Comparison of ENCODE assay signal across 8 cellular contexts in the genomic region with DNA sequence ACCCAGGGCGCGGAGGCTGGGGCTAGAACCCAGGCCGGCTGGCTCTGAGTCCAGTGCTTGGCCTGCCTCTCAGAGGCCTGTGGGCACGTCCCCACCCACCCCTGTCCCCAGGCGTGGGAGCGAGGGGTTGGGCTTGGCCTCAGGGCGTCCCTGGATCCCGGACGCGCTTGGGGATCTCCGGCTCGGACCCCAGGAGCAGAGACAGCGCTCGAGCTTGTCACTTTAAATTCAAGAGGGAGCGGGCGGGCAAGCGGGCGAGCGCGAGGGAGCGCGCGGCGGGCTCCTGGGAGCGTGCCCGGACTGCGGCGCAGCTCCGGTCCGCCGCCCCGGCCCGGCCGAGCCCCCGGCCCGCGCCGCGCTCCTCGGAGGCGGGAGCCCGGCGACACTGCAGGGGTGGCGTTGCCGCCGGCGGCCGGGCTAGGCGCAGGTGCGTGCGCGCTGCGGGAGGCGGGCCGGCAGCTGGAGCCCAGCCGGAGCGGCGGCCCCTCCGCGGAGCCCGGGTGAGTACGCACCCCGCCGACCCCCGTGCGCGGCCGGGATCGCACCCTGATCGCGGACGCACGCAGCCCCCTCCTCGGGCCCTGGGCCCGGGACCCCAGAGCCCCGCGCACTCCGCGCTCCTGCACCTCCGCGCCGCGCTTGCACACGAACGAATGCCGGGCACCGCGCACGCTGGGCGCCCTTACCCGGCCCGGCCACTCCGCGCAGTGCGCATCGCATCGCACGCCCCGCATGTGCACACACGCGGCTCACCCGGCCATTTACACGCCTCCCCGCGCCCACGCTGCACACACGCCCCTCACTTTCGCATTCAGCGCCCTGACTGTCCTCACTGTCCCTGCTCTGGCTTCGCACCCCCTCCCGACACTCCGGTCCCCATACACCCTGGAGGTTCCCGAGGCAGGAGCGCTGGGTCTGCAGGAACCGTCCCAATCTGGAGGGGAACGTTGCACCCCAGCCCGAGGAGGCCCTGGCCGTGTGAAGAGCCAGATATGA. TPM values are rescaled to one million over a fixed set of nuclear protein-coding genes. Genes with fewer than 3 reads are reported as not detected.
A peak's percentile ranks its signal among the peaks of the same experiment; 100 is the strongest.
DNase-seq lines count a peak whose midpoint lies in the region; ATAC-seq lines count a peak whose summit lies in the region.

A gene with protein sequence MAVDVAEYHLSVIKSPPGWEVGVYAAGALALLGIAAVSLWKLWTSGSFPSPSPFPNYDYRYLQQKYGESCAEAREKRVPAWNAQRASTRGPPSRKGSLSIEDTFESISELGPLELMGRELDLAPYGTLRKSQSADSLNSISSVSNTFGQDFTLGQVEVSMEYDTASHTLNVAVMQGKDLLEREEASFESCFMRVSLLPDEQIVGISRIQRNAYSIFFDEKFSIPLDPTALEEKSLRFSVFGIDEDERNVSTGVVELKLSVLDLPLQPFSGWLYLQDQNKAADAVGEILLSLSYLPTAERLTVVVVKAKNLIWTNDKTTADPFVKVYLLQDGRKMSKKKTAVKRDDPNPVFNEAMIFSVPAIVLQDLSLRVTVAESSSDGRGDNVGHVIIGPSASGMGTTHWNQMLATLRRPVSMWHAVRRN (plus strand): TSS at position 174 of the 996 bp plus-strand sequence. CDS start 7,011 bp downstream, outside the sequence.

- ATAC-seq in aorta (ENCODE audit: low FRiP score) (no peak), HG02852 (IDR thresholded peaks at IDR 0.05; ENCODE audit: unreplicated experiment) (no peak)

- DNase-seq in CD8-positive, alpha-beta memory T cell, result peak in 1 of 5 donors; percentile 12
- DNase-seq in NT2/D1 (ENCODE audit: low read depth, low spot score), result no peak
- DNase-seq in midbrain (lab: John Stamatoyannopoulos, UW), result peak; percentile 5
- no peak for DNase-seq in aorta
- no peak for DNase-seq in foreskin melanocyte
- no peak for DNase-seq in glomerular visceral epithelial cell (ENCODE audit: extremely low spot score)

- no peaks in the 10 kb centered on the region for H3K9me3 Mint-ChIP-seq in CD8-positive, alpha-beta memory T cell
- H3K9me3 Mint-ChIP-seq in dendritic cell treated with granulocyte-macrophage colony-stimulating factor and Interleukin-4, amounts not matched to agents 40 ng/mL and 50 ng/mL, for 4 days, result no peaks in the 10 kb centered on the region

- H3K4me1 Mint-ChIP-seq in CD8-positive, alpha-beta memory T cell, result peaks cover 27 to 37% (median 30%) of the 10 kb centered on the region in 3 donors
- peaks cover 10% of the 10 kb centered on the region for H3K4me1 Mint-ChIP-seq in dendritic cell treated with granulocyte-macrophage colony-stimulating factor and Interleukin-4, amounts not matched to agents 40 ng/mL and 50 ng/mL, for 4 days (ENCODE audit: low read depth)

- peaks cover 18% of the 10 kb centered on the region for H3K27me3 ChIP-seq in CD8-positive, alpha-beta memory T cell (ENCODE audit: insufficient read depth, low read length, poor library complexity, severe bottlenecking)
- peaks cover 44% of the 10 kb centered on the region for H3K27me3 ChIP-seq in NT2/D1 (ENCODE audit: insufficient read depth, insufficient read length)
- no peaks in the 10 kb centered on the region for H3K27me3 ChIP-seq in aorta (ENCODE audit: control insufficient read depth in 1 of 2, insufficient read depth in 2 of 2, low read length in 1 of 2)

- POLR2A ChIA-PET in CD8-positive, alpha-beta memory T cell (lab: Charles Lee), result no interaction called here

- H3K4me3 ChIP-seq in CD8-positive, alpha-beta memory T cell (ENCODE audit: low read length), result peak within 1 kb of the TSS; percentile 11
- H3K4me3 ChIP-seq in NT2/D1 (ENCODE audit: insufficient read length, low read depth) (peak within 1 kb of the TSS; percentile 53), aorta (ENCODE audit: low read length in 2 of 2) (peak within 1 kb of the TSS; percentile 65 to 69)

- CTCF ChIA-PET in CD8-positive, alpha-beta memory T cell (lab: Charles Lee), result no interaction called here

- H3K36me3 Mint-ChIP-seq in CD8-positive, alpha-beta memory T cell, result no peaks in the 10 kb centered on the region
- no peaks in the 10 kb centered on the region for H3K36me3 Mint-ChIP-seq in dendritic cell treated with granulocyte-macrophage colony-stimulating factor and Interleukin-4, amounts not matched to agents 40 ng/mL and 50 ng/mL, for 4 days (ENCODE audit: low read depth)

- peaks cover 30 to 35% of the 10 kb centered on the region in 2 donors for H3K27me3 Mint-ChIP-seq in CD8-positive, alpha-beta memory T cell
- H3K27me3 Mint-ChIP-seq in dendritic cell treated with granulocyte-macrophage colony-stimulating factor and Interleukin-4, amounts not matched to agents 40 ng/mL and 50 ng/mL, for 4 days, result peaks cover 91% of the 10 kb centered on the region

- no peaks in the 10 kb centered on the region for H3K9me3 ChIP-seq in CD8-positive, alpha-beta memory T cell (ENCODE audit: low read length)
- H3K9me3 ChIP-seq in NT2/D1 (ENCODE audit: insufficient read depth, low read length) (no peaks in the 10 kb centered on the region), aorta (ENCODE audit: control insufficient read depth, low read length) (no peaks in the 10 kb centered on the region)

- peak within 1 kb of the TSS in 2 of 8 donors; percentile 23 to 71 for H3K27ac Mint-ChIP-seq in CD8-positive, alpha-beta memory T cell
- no peak within 1 kb of the TSS for H3K27ac Mint-ChIP-seq in dendritic cell treated with granulocyte-macrophage colony-stimulating factor and Interleukin-4, amounts not matched to agents 40 ng/mL and 50 ng/mL, for 4 days

- intact Hi-C loops in dendritic cell treated with granulocyte-macrophage colony-stimulating factor and Interleukin-4, amounts not matched to agents 40 ng/mL and 50 ng/mL, for 4 days (cut with micrococcal nuclease), result no loop called here
- intact Hi-C loops in aorta (cut with DNase I), result no loop called here

- peaks cover 31% of the 10 kb centered on the region for H3K4me1 ChIP-seq in CD8-positive, alpha-beta memory T cell (ENCODE audit: insufficient read depth, low read length)
- H3K4me1 ChIP-seq in NT2/D1 (ENCODE audit: insufficient read depth, insufficient read length) (peaks cover 32% of the 10 kb centered on the region), aorta (ENCODE audit: control insufficient read depth in 1 of 2, insufficient read depth in 2 of 2, low read length in 2 of 2) (no peaks in the 10 kb centered on the region)

- H3K4me3 Mint-ChIP-seq in CD8-positive, alpha-beta memory T cell, result peak within 1 kb of the TSS in 6 of 7 donors; percentile 69 to 91 (median 78)
- H3K4me3 Mint-ChIP-seq in dendritic cell treated with granulocyte-macrophage colony-stimulating factor and Interleukin-4, amounts not matched to agents 40 ng/mL and 50 ng/mL, for 4 days, result peak within 1 kb of the TSS; percentile 33

- no peak within 1 kb of the TSS for H3K27ac ChIP-seq in CD8-positive, alpha-beta memory T cell (ENCODE audit: low read depth, low read length)
- H3K27ac ChIP-seq in aorta (ENCODE audit: low read depth in 1 of 2, low read length in 2 of 2), result no peak within 1 kb of the TSS

- H3K9ac ChIP-seq in NT2/D1 (ENCODE audit: insufficient read length, low read depth), result peak within 1 kb of the TSS; percentile 79

- WGBS in aorta, 2 donors, result 1% methylated on average over 76 to 118 of the region's 118 CpGs

- no peaks in the 10 kb centered on the region for H3K36me3 ChIP-seq in CD8-positive, alpha-beta memory T cell (ENCODE audit: insufficient read depth, low read length)
- H3K36me3 ChIP-seq in NT2/D1 (ENCODE audit: insufficient read depth, insufficient read length, low read length) (no peaks in the 10 kb centered on the region), aorta (ENCODE audit: control insufficient read depth in 1 of 2, insufficient read depth in 2 of 2, low read length in 1 of 2) (no peaks in the 10 kb centered on the region)

RNA-seq across cellular contexts. Expression of the gene that starts here (rescaled TPM):
- not detected for total RNA-seq in CD8-positive, alpha-beta memory T cell
- not detected for polyA plus RNA-seq in CD8-positive, alpha-beta memory T cell
- total RNA-seq in aorta, result 1 to 10 TPM; 4.7 to 5.5 TPM
- polyA plus RNA-seq in aorta, result 1 to 10 TPM; 1.4 to 3.8 TPM

Comparison
In these comparisons a context has a peak if more than half of its experiments do, and no peak if none do; other contexts are left out.
1. RNA of the gene that starts here (total RNA-seq): 4.7 to 5.5 TPM in aorta; not detected in CD8-positive, alpha-beta memory T cell; every median in the first group is over 4 times any median in the second.
2. H3K4me3 ChIP-seq: peak in every context shown above with its lines; median percentile 67 in aorta; 53 in NT2/D1; 11 in CD8-positive, alpha-beta memory T cell.